In the genomic region with DNA sequence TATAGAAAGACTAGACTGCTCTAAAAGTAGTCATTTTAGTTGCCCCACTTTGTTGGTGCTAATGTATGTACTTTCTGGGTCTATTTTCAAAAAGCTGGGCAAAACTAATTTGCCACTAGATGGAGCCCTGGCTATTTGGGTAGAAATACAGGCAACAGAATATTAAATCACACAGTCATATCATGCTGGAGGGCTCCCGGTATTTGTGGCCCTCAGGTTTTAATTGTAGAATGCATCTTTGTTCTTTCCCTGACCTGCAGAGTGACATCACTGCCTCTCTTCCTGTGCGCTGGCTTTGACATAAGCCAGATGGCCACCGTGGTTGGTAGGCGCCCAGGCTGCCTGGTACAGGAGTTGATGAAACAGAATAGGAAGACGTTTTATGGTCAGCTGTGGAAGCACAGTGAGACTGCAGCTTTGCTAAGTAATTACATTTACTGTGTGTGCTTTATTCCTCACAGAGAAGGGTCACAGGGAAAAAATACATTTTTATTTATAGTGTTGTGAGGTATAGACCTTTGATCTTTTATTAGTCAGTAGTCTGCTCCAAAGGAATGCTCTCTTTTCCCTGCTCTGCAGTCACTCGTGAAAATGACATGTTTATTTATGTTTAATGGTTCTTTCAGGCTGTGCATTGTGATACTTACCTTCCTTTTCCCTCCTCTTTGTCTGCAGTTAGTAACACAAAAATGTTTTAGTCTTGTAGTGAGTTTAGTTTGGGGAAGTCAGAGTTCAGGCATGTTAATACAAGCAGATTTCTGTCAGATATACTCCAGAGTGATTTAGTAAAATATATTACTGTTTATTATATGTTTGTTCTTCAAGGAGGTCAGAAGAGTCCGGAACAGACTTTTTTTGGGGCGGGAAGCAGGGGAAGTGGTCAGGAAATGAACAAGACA, we compare ENCODE assay signal across 1 cellular context.
TF ChIP-seq lines count a peak whose summit lies in the region.

No MANE protein-coding gene starts in this region.

TF ChIP-seq in WTC11, 78 proteins besides CTCF, POLR2A, EP300 and RAD21 (continued from another document):
- TF ChIP-seq ESRRA (CRISPR knock-in tag; IDR thresholded peaks at IDR 0.05; ENCODE audit: borderline replicate concordance) (no peak), FOXP1 (CRISPR knock-in tag; IDR thresholded peaks at IDR 0.05; ENCODE audit: borderline replicate concordance) (no peak), CREB1 (CRISPR knock-in tag; IDR thresholded peaks at IDR 0.05) (no peak), ZNF121 (CRISPR knock-in tag; IDR thresholded peaks at IDR 0.05) (no peak), FOXJ3 (CRISPR knock-in tag; IDR thresholded peaks at IDR 0.05; ENCODE audit: borderline replicate concordance) (no peak), ATF1 (CRISPR knock-in tag; IDR thresholded peaks at IDR 0.05) (no peak), FOXK1 (CRISPR knock-in tag; IDR thresholded peaks at IDR 0.05) (no peak), ARID4B (CRISPR knock-in tag; IDR thresholded peaks at IDR 0.05; ENCODE audit: borderline replicate concordance) (no peak), KAT7 (CRISPR knock-in tag; IDR thresholded peaks at IDR 0.05; ENCODE audit: borderline replicate concordance) (no peak), IRF2 (CRISPR knock-in tag; IDR thresholded peaks at IDR 0.05; ENCODE audit: borderline replicate concordance, low read depth) (no peak)
- TF ChIP-seq, protein P1, sequence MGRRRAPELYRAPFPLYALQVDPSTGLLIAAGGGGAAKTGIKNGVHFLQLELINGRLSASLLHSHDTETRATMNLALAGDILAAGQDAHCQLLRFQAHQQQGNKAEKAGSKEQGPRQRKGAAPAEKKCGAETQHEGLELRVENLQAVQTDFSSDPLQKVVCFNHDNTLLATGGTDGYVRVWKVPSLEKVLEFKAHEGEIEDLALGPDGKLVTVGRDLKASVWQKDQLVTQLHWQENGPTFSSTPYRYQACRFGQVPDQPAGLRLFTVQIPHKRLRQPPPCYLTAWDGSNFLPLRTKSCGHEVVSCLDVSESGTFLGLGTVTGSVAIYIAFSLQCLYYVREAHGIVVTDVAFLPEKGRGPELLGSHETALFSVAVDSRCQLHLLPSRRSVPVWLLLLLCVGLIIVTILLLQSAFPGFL (CRISPR knock-in tag; IDR thresholded peaks at IDR 0.05; ENCODE audit: borderline replicate concordance): no peak
